Comparison of ENCODE assay signal across 8 cellular contexts in genomic region chr3:9986230-9986725, GRCh38. TPM values are rescaled to one million over a fixed set of nuclear protein-coding genes. Genes with fewer than 3 reads are reported as not detected.
DNase-seq lines count a peak whose midpoint lies in the region; ATAC-seq and TF ChIP-seq lines count a peak whose summit lies in the region.

No MANE protein-coding gene starts in this region.

- H3K9me3 ChIP-seq in HEK293 (ENCODE audit: control insufficient read depth, insufficient read depth, low read depth, low read length) = no peaks in the 10 kb centered on the region
- no peaks in the 10 kb centered on the region for H3K9me3 ChIP-seq in OCI-LY7 (ENCODE audit: low read length)
- H3K9me3 ChIP-seq in esophagus muscularis mucosa = no peaks in the 10 kb centered on the region

- H3K36me3 Mint-ChIP-seq in osteocyte (ENCODE audit: unreplicated experiment) = no peaks in the 10 kb centered on the region

- peak overlapping the region; percentile 91 for H3K4me3 Mint-ChIP-seq in osteocyte (ENCODE audit: unreplicated experiment)

- TF ChIP-seq CTCF in HEK293 (tag by site-specific recombination; IDR thresholded peaks at IDR 0.05) (no peak), OCI-LY7 (conservative IDR thresholded peaks at IDR 0.05; ENCODE audit: low read length) (no peak), esophagus muscularis mucosa (IDR thresholded peaks at IDR 0.05) (no peak), osteocyte (IDR thresholded peaks at IDR 0.05) (no peak)

- H3K4me1 Mint-ChIP-seq in osteocyte (ENCODE audit: unreplicated experiment) = peaks cover 15% of the 10 kb centered on the region

- TF ChIP-seq POLR2A in GM18505 (IDR thresholded peaks at IDR 0.05; ENCODE audit: borderline replicate concordance, extremely low read depth, insufficient read depth, insufficient read length) (no peak), esophagus muscularis mucosa (IDR thresholded peaks at IDR 0.05; ENCODE audit: low read depth) (no peak)

- H3K27ac Mint-ChIP-seq in osteocyte (ENCODE audit: unreplicated experiment) = peak overlapping the region; percentile 89

- peaks cover 75% of the 10 kb centered on the region for H3K79me2 ChIP-seq in OCI-LY7 (ENCODE audit: insufficient read depth, low read depth, low read length)

- TSS peak; percentile 76 for BruUV-seq in OCI-LY7 (replicated peaks; lab: Mats Ljungman, UMichigan)

- intact Hi-C loops in OCI-LY7 (cut with micrococcal nuclease; ENCODE audit: unreplicated experiment) (loop anchor here (1.0 to 10.0 kb wide), 4 partner anchors 40 to 262 kb away; partner anchors contain the start of genes CRELD1, FANCD2 and TATDN2), esophagus muscularis mucosa (cut with DNase I) (no loop called here)

- peak; percentile 33 for ATAC-seq in GM18505 (IDR thresholded peaks at IDR 0.05; ENCODE audit: unreplicated experiment)

- peak overlapping the region; percentile 88 for H3K4me2 ChIP-seq in OCI-LY7 (ENCODE audit: low read length)

- CTCF ChIA-PET in HEK293 (lab: Yijun Ruan, JAX) (no interaction called here), OCI-LY7 (lab: Charles Lee; ENCODE audit: unreplicated experiment) (no interaction called here), HEK293T (lab: Yijun Ruan, JAX) (no interaction called here)

- WGBS in esophagus muscularis mucosa = 1% methylated on average over 17 of the region's 17 CpGs

- peaks cover 11 to 28% of the 10 kb centered on the region in 2 experiments; a peak in 2 of 3 replicates for H3K36me3 ChIP-seq in HEK293 (ENCODE audit: control insufficient read depth in 2 of 2, insufficient read depth in 1 of 2, low read length in 2 of 2)
- peaks cover 40% of the 10 kb centered on the region for H3K36me3 ChIP-seq in OCI-LY7 (ENCODE audit: insufficient read depth, low read length)
- peaks cover 0 to 28% (median 14%) of the 10 kb centered on the region in 4 donors for H3K36me3 ChIP-seq in esophagus muscularis mucosa

- no peaks in the 10 kb centered on the region for H3K27me3 Mint-ChIP-seq in osteocyte (ENCODE audit: unreplicated experiment)

- peak overlapping the region; percentile 58; the same call in 1 of the 2 replicates for H2AFZ ChIP-seq in OCI-LY7 (ENCODE audit: low read length)

- H3K4me1 ChIP-seq in HEK293 (ENCODE audit: control insufficient read depth, insufficient read depth, low read length) (peaks cover 4% of the 10 kb centered on the region), OCI-LY7 (ENCODE audit: insufficient read depth, low read length, poor library complexity, severe bottlenecking) (peaks cover 19% of the 10 kb centered on the region), esophagus muscularis mucosa (peaks cover 18 to 51% (median 48%) of the 10 kb centered on the region in 4 donors)

- peak overlapping the region; percentile 61 for H3K4me3 ChIP-seq in HEK293 (ENCODE audit: low read depth, low read length)
- peak overlapping the region; percentile 96 for H3K4me3 ChIP-seq in OCI-LY7 (ENCODE audit: low read depth, low read length, poor library complexity, severe bottlenecking)
- H3K4me3 ChIP-seq in esophagus muscularis mucosa = peak overlapping the region; percentile 74 to 92 (median 78)

- POLR2A ChIA-PET in HEK293 (lab: Yijun Ruan, JAX) (interaction anchor here (0.7 to 2.5 kb wide), 10 partner anchors 8 to 768 kb away, joined by 3 to 11 read pairs (median 6); partner anchors contain the start of genes CRELD1 and FANCD2), OCI-LY7 (lab: Charles Lee) (interaction anchor here (1.9 to 3.0 kb wide), 2 partner anchors 15 to 54 kb away, joined by 9 to 10 read pairs; no protein-coding TSS in a partner anchor), HEK293T (lab: Yijun Ruan, JAX) (interaction anchor here (0.8 to 2.3 kb wide), 5 partner anchors 9 to 40 kb away, joined by 3 to 10 read pairs (median 5); partner anchors contain the start of gene FANCD2)

- DNase-seq in OCI-LY7 (ENCODE audit: low spot score) (no peak), esophagus muscularis mucosa (ENCODE audit: extremely low spot score) (no peak), osteocyte (ENCODE audit: extremely low spot score, unreplicated experiment) (no peak), HEK293T (ENCODE audit: extremely low spot score) (no peak), EL (no peak), DMS153 treated with DMSO at 0.1 percent for 48 hours (lab: John Stamatoyannopoulos, UW; ENCODE audit: unreplicated experiment) (no peak)

- H3K27ac ChIP-seq in HEK293 (ENCODE audit: extremely low read depth, low read depth, low read length) (peak overlapping the region; percentile 78; the same call in 1 of the 2 replicates), OCI-LY7 (ENCODE audit: low read depth, low read length, poor library complexity, severe bottlenecking) (peak overlapping the region; percentile 81), esophagus muscularis mucosa (replicated peaks in 1 of 4) (peak overlapping the region; percentile 70 to 86 (median 78))

- no peaks in the 10 kb centered on the region for H3K9me2 ChIP-seq in OCI-LY7 (ENCODE audit: insufficient read depth, low read length)

- H3K9me3 Mint-ChIP-seq in osteocyte (ENCODE audit: unreplicated experiment) = no peaks in the 10 kb centered on the region

- H4K20me1 ChIP-seq in OCI-LY7 (ENCODE audit: insufficient read depth, low read length) = peaks cover 14% of the 10 kb centered on the region

- no peaks in the 10 kb centered on the region for H3K27me3 ChIP-seq in esophagus muscularis mucosa

- no peak for TF ChIP-seq EP300 in esophagus muscularis mucosa (IDR thresholded peaks at IDR 0.05)

TF ChIP-seq in HEK293, 187 proteins besides CTCF, POLR2A, EP300 and RAD21:
- TF ChIP-seq ATF2 (tag by site-specific recombination; IDR thresholded peaks at IDR 0.05; ENCODE audit: low read depth) (no peak), REPIN1 (tag by site-specific recombination; IDR thresholded peaks at IDR 0.05; ENCODE audit: low read depth) (no peak), SCRT2 (tag by site-specific recombination; IDR thresholded peaks at IDR 0.05) (0 out of 2 replicates have a peak, but pooled peaks have one; percentile 95)

TF ChIP-seq in HEK293T, 16 proteins besides CTCF, POLR2A, EP300 and RAD21:
- TF ChIP-seq FOXM1 (IDR thresholded peaks at IDR 0.05; ENCODE audit: borderline replicate concordance) = no peak
- no peak for TF ChIP-seq BHLHE40 (IDR thresholded peaks at IDR 0.05; ENCODE audit: borderline replicate concordance)
- TF ChIP-seq PKNOX1 (IDR thresholded peaks at IDR 0.05) = no peak
- TF ChIP-seq CTBP1 (IDR thresholded peaks at IDR 0.05; ENCODE audit: borderline replicate concordance) = no peak
- TF ChIP-seq FOXA1 (IDR thresholded peaks at IDR 0.05) = no peak
- no peak for TF ChIP-seq L3MBTL2 (conservative IDR thresholded peaks at IDR 0.05)
- TF ChIP-seq ZNF384 (IDR thresholded peaks at IDR 0.05) = no peak
- TF ChIP-seq ARNT (IDR thresholded peaks at IDR 0.05) = no peak

RNA-seq across cellular contexts. Expression of gene EMC3, which starts 0.4 kb away (rescaled TPM):
- total RNA-seq in OCI-LY7 (2014; rRNA removed; shearing (Covaris generic)) = 16.1 and 30.6 TPM in 2 replicates
- 31.7 and 33.4 TPM in 2 replicates for total RNA-seq in OCI-LY7 (2022)
- total RNA-seq in esophagus muscularis mucosa = 10 to 100 TPM; 36.5 to 72.6 (median 56.1) TPM
- 67.1 and 67.7 TPM in 2 replicates for total RNA-seq in osteocyte

RNA-seq across cellular contexts. Expression of gene PRRT3, which starts 34.1 kb away (rescaled TPM):
- total RNA-seq in OCI-LY7 (2014; rRNA removed; shearing (Covaris generic)) = 1.4 and 2.1 TPM in 2 replicates
- 4.1 and 4.3 TPM in 2 replicates for total RNA-seq in OCI-LY7 (2022)
- total RNA-seq in esophagus muscularis mucosa = 1 to 10 TPM in 3 of 4 donors, under 1 TPM in 1; 0.83 to 2.5 (median 2.0) TPM
- 6.6 and 7.9 TPM in 2 replicates for total RNA-seq in osteocyte

RNA-seq across cellular contexts. Expression of gene FANCD2, which starts 40.0 kb away (rescaled TPM):
- 112 and 116 TPM in 2 replicates for total RNA-seq in OCI-LY7 (2014; rRNA removed; shearing (Covaris generic))
- total RNA-seq in OCI-LY7 (2022) = 130 and 134 TPM in 2 replicates
- total RNA-seq in esophagus muscularis mucosa = 1 to 10 TPM in 2 of 4 donors, under 1 TPM in 2; 0.52 to 2.3 (median 1.1) TPM
- 6.5 and 8.0 TPM in 2 replicates for total RNA-seq in osteocyte

RNA-seq across cellular contexts. Expression of gene CRELD1, which starts 52.6 kb away (rescaled TPM):
- total RNA-seq in OCI-LY7 (2014; rRNA removed; shearing (Covaris generic)) = 23.4 and 28.6 TPM in 2 replicates
- total RNA-seq in OCI-LY7 (2022) = 20.9 and 21.6 TPM in 2 replicates
- total RNA-seq in esophagus muscularis mucosa = 10 to 100 TPM; 38.6 to 62.9 (median 52.0) TPM
- 24.8 and 25.3 TPM in 2 replicates for total RNA-seq in osteocyte

Comparison
In these comparisons a context has a peak if more than half of its experiments do, and no peak if none do; other contexts are left out.
1. RNA of gene FANCD2, which starts 40.0 kb away (total RNA-seq): 112 to 134 TPM in OCI-LY7; 6.5 to 8.0 TPM in osteocyte and 0.52 to 2.3 TPM in esophagus muscularis mucosa; every median in the first group is over 10 times any median in the second.
2. Peak in every context shown above with its lines, with median percentiles within 50 percentile points of each other: H3K27ac ChIP-seq and H3K4me3 ChIP-seq.